ENCODE assay signal across 12 cellular contexts in the genomic region with DNA sequence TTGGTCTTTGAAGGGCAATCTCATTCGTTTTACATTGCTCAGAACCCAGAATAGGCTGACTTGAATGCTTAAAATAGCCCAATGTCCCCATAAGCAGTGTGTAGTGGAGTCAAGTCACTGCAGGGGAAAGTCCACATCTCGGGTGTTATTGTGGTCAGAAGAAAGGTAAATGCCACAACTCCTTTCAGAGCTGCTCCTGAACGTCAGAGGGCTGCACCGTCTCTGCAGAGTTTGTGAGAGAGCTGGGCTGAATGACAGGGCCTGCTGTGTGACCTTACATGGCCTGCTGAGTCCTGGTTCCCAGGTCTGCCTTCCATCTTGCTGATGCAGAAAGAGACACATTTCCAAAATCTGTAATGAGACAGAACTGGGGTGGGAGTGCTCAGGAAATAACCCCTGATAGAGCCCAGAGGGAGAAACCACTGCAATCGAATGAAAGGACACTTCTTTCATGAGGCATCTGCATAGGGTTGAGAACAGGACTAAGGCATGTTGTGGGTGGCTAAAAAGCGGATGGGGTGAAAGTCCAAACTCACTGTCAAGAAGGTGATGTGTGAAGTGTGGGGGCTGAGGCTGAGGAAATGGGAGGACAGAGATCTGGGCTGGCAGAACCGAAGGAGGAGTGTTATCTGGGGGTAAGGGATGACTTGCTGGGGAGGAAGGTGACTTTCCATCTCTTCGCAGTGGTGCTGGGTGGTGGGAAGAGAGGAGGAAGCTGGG. TPM values are rescaled to one million over a fixed set of nuclear protein-coding genes. Genes with fewer than 3 reads are reported as not detected.
DNase-seq lines count a peak whose midpoint lies in the region; ATAC-seq, FAIRE-seq and TF ChIP-seq lines count a peak whose summit lies in the region.
"Had no signal": no experiment of that assay in that cellular context is flagged by ENCODE, and none has a peak within 500 bp of the region (broad histone marks: within the 10 kb centered on the region; RNA-seq: fewer than 3 reads in every experiment).

No MANE protein-coding gene starts in this region.

- H3K4me1 Mint-ChIP-seq in CD4-positive, CD25-positive, alpha-beta regulatory T cell, result peaks cover 15 to 38% (median 26%) of the 10 kb centered on the region in 4 donors
- peaks cover 76% of the 10 kb centered on the region for H3K4me1 Mint-ChIP-seq in activated CD4-positive, alpha-beta memory T cell treated with anti-CD3 and anti-CD28 coated beads, Interleukin-2, amount 10 ng/mL, durations not matched to agents 7 days and 5 days
- H3K4me1 Mint-ChIP-seq: activated B cell treated with CpG ODN at 0.5 μM for 24 hours had no signal

- no peaks in the 10 kb centered on the region for H3K36me3 ChIP-seq in CD4-positive, CD25-positive, alpha-beta regulatory T cell (ENCODE audit: control insufficient read depth, insufficient read depth, low read length)
- H3K36me3 ChIP-seq in ovary, result no peaks in the 10 kb centered on the region
- H3K36me3 ChIP-seq: BLaER1 had no signal

- TF ChIP-seq EP300 in ovary (IDR thresholded peaks at IDR 0.05), result no peak

- H3K27me3 ChIP-seq in CD4-positive, CD25-positive, alpha-beta regulatory T cell (ENCODE audit: control insufficient read depth, insufficient read depth, low read length), result no peaks in the 10 kb centered on the region
- no peaks in the 10 kb centered on the region for H3K27me3 ChIP-seq in ovary
- H3K27me3 ChIP-seq: BLaER1 had no signal

- H3K4me1 ChIP-seq in CD4-positive, CD25-positive, alpha-beta regulatory T cell (ENCODE audit: control insufficient read depth, insufficient read depth, low read length, poor library complexity, severe bottlenecking), result peaks cover 20% of the 10 kb centered on the region
- peaks cover 6% of the 10 kb centered on the region for H3K4me1 ChIP-seq in ovary (ENCODE audit: insufficient read depth)
- H3K4me1 ChIP-seq: BLaER1 had no signal

- CTCF ChIA-PET in activated CD4-positive, alpha-beta memory T cell treated with anti-CD3 and anti-CD28 coated beads, Interleukin-2, amount 10 ng/mL, durations not matched to agents 7 days and 5 days (lab: Charles Lee), result interaction anchor here (1.2 kb wide), 1 partner anchor 167 kb away, joined by 4 read pairs; no protein-coding TSS in a partner anchor

- no peak overlapping the region for H3K4me3 Mint-ChIP-seq in CD4-positive, CD25-positive, alpha-beta regulatory T cell
- no peak overlapping the region for H3K4me3 Mint-ChIP-seq in activated CD4-positive, alpha-beta memory T cell treated with anti-CD3 and anti-CD28 coated beads, Interleukin-2, amount 10 ng/mL, durations not matched to agents 7 days and 5 days
- H3K4me3 Mint-ChIP-seq: activated B cell treated with CpG ODN at 0.5 μM for 24 hours had no signal

- no peaks in the 10 kb centered on the region for H3K9me3 ChIP-seq in CD4-positive, CD25-positive, alpha-beta regulatory T cell (ENCODE audit: control insufficient read depth in 2 of 2, low read length in 2 of 2)
- no peaks in the 10 kb centered on the region for H3K9me3 ChIP-seq in ovary
- H3K9me3 ChIP-seq: BLaER1 had no signal

- no peak for DNase-seq in CD4-positive, CD25-positive, alpha-beta regulatory T cell
- DNase-seq in activated CD4-positive, alpha-beta memory T cell treated with anti-CD3 and anti-CD28 coated beads, Interleukin-2, amount 10 ng/mL, durations not matched to agents 7 days and 5 days, result no peak
- DNase-seq in NCI-H128 (lab: John Stamatoyannopoulos, UW; ENCODE audit: unreplicated experiment) (no peak), ovary (no peak), GF-D8 (lab: John Stamatoyannopoulos, UW) (no peak), urothelium cell line (ENCODE audit: low spot score) (no peak)
- DNase-seq: activated B cell treated with CpG ODN at 0.5 μM for 24 hours had no signal

- peak overlapping the region; percentile 18 to 77 (median 72) for H3K27ac Mint-ChIP-seq in CD4-positive, CD25-positive, alpha-beta regulatory T cell
- H3K27ac Mint-ChIP-seq in activated CD4-positive, alpha-beta memory T cell treated with anti-CD3 and anti-CD28 coated beads, Interleukin-2, amount 10 ng/mL, durations not matched to agents 7 days and 5 days, result peak overlapping the region; percentile 47
- H3K27ac Mint-ChIP-seq: activated B cell treated with CpG ODN at 0.5 μM for 24 hours had no signal

- no peaks in the 10 kb centered on the region for H3K27me3 Mint-ChIP-seq in CD4-positive, CD25-positive, alpha-beta regulatory T cell
- peaks cover 2% of the 10 kb centered on the region for H3K27me3 Mint-ChIP-seq in activated CD4-positive, alpha-beta memory T cell treated with anti-CD3 and anti-CD28 coated beads, Interleukin-2, amount 10 ng/mL, durations not matched to agents 7 days and 5 days

- TF ChIP-seq CTCF in ovary (IDR thresholded peaks at IDR 0.05), result no peak

- FAIRE-seq in urothelium cell line (lab: Jason Lieb, UNC), result no peak

- intact Hi-C loops in ovary (cut with DNase I), result no loop called here

- WGBS in ovary, 3 donors, result 80 to 83% (median 81%) methylated on average over 8 of the region's 8 CpGs

- H3K9me3 Mint-ChIP-seq in CD4-positive, CD25-positive, alpha-beta regulatory T cell, result peaks cover 0 to 1% (median 0%) of the 10 kb centered on the region in 7 donors
- H3K9me3 Mint-ChIP-seq in activated CD4-positive, alpha-beta memory T cell treated with anti-CD3 and anti-CD28 coated beads, Interleukin-2, amount 10 ng/mL, durations not matched to agents 7 days and 5 days, result no peaks in the 10 kb centered on the region
- H3K9me3 Mint-ChIP-seq: activated B cell treated with CpG ODN at 0.5 μM for 24 hours had no signal

- POLR2A ChIA-PET in activated CD4-positive, alpha-beta memory T cell treated with anti-CD3 and anti-CD28 coated beads, Interleukin-2, amount 10 ng/mL, durations not matched to agents 7 days and 5 days (lab: Charles Lee), result interaction anchor here (0.9 kb wide), 1 partner anchor 10 kb away, joined by 4 read pairs; no protein-coding TSS in a partner anchor

- peak; percentile 30 to 38 for ATAC-seq in CD4-positive, CD25-positive, alpha-beta regulatory T cell (ENCODE audit: low read depth in 2 of 2)
- ATAC-seq in GM19025 (IDR thresholded peaks at IDR 0.05; ENCODE audit: low read depth, unreplicated experiment), result peak; percentile 84
- ATAC-seq in HG02884 (IDR thresholded peaks at IDR 0.05; ENCODE audit: unreplicated experiment), result peak; percentile 76

- no peak overlapping the region for H3K4me3 ChIP-seq in CD4-positive, CD25-positive, alpha-beta regulatory T cell (ENCODE audit: low read depth, low read length)
- no peak overlapping the region for H3K4me3 ChIP-seq in ovary
- H3K4me3 ChIP-seq: BLaER1 had no signal

- no peaks in the 10 kb centered on the region for H3K36me3 Mint-ChIP-seq in CD4-positive, CD25-positive, alpha-beta regulatory T cell
- H3K36me3 Mint-ChIP-seq in activated CD4-positive, alpha-beta memory T cell treated with anti-CD3 and anti-CD28 coated beads, Interleukin-2, amount 10 ng/mL, durations not matched to agents 7 days and 5 days (ENCODE audit: low read depth), result peaks cover 13% of the 10 kb centered on the region

- no peak overlapping the region for H3K27ac ChIP-seq in CD4-positive, CD25-positive, alpha-beta regulatory T cell (ENCODE audit: insufficient read depth, low read length, poor library complexity, severe bottlenecking)
- H3K27ac ChIP-seq in ovary, result no peak overlapping the region
- H3K27ac ChIP-seq: BLaER1 had no signal

- no peak for TF ChIP-seq POLR2A in ovary (IDR thresholded peaks at IDR 0.05)

RNA-seq across cellular contexts. Expression of a gene that starts 33.8 kb away (rescaled TPM):
- not detected for total RNA-seq in CD4-positive, CD25-positive, alpha-beta regulatory T cell
- polyA plus RNA-seq in CD4-positive, CD25-positive, alpha-beta regulatory T cell, result under 1 TPM in 1 of 4 donors, not detected in 3; 0.83 TPM
- total RNA-seq in activated CD4-positive, alpha-beta memory T cell treated with anti-CD3 and anti-CD28 coated beads, Interleukin-2, amount 10 ng/mL, durations not matched to agents 7 days and 5 days, result not detected
- total RNA-seq in ovary, result 1 to 10 TPM in 1 of 7 donors, under 1 TPM in 4, not detected in 2; 0.48 to 3.0 (median 0.68) TPM
- polyA plus RNA-seq in ovary, result 1 to 10 TPM in 1 of 2 donors, not detected in 1; 3.9 TPM
- total RNA-seq: activated B cell treated with CpG ODN at 0.5 μM for 24 hours, dermis microvascular lymphatic vessel endothelial cell, temporal lobe had no signal

Comparison
In these comparisons a context has a peak if more than half of its experiments do, and no peak if none do; other contexts are left out.
1. ATAC-seq: peak in every context shown above with its lines; median percentile 84 in GM19025; 76 in HG02884; 34 in CD4-positive, CD25-positive, alpha-beta regulatory T cell.